In the genomic region with DNA sequence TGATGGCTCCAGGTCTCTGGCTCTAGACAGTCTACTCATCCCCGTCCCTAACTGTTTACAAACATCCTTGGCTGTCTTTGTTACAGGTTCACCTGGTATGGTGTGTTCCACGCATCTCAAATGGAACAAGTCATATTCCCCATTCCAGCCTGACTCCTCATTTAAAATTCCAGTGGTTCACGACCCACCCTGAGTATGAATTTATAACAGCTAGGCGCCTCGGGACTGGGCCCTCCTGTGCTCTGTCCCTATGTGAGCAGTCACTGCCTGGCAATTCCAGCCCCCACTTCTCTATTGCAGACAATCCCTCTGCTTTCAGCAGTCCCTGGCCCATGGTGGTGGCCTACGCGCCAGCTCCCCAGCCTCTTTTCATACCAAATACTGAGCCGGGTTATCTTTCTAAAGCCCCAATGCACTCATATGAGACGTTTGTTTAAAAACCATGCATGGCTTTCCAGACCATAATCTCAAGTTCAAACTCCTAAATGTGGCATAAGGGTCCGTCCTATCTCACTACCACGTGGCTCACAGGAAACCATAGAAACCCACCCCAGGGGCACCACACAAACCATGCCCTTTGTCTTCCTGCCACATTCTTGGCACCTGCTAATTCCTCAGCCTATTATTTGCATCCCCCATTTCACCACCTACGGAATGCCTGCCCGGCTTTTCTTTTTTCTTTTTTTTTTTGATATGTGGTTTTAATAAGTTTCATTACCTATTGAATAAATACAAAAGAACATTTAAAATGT, we compare ENCODE assay signal across 9 cellular contexts. TPM values are rescaled to one million over a fixed set of nuclear protein-coding genes. Genes with fewer than 3 reads are reported as not detected.
DNase-seq lines count a peak whose midpoint lies in the region; ATAC-seq and TF ChIP-seq lines count a peak whose summit lies in the region.
"Had no signal": no experiment of that assay in that cellular context is flagged by ENCODE, and none has a peak within 500 bp of the region (broad histone marks: within the 10 kb centered on the region; RNA-seq: fewer than 3 reads in every experiment).

No MANE protein-coding gene starts in this region.

- no peaks in the 10 kb centered on the region for H3K27me3 ChIP-seq in AG04450 (ENCODE audit: control insufficient read depth, insufficient read depth, low read length)
- peaks cover 62% of the 10 kb centered on the region for H3K27me3 ChIP-seq in HUES64 (ENCODE audit: insufficient read depth, low read length)
- H3K27me3 ChIP-seq in mucosa of rectum (ENCODE audit: control insufficient read depth in 2 of 2, insufficient read depth in 2 of 2, low read length in 2 of 2) = no peaks in the 10 kb centered on the region
- H3K27me3 ChIP-seq in BE2C = no peaks in the 10 kb centered on the region

- ATAC-seq in HG02678 (IDR thresholded peaks at IDR 0.05; ENCODE audit: unreplicated experiment) = no peak
- no peak for ATAC-seq in HG02759 (IDR thresholded peaks at IDR 0.05; ENCODE audit: unreplicated experiment)
- no peak for ATAC-seq in GM18511 (IDR thresholded peaks at IDR 0.05; ENCODE audit: unreplicated experiment)

- peak overlapping the region; percentile 99 for H3K27ac ChIP-seq in AG04450 (ENCODE audit: low read depth, low read length)
- peak overlapping the region; percentile 90; the same call in 1 of the 2 replicates for H3K27ac ChIP-seq in HUES64 (ENCODE audit: low read depth, low read length)
- peak overlapping the region; percentile 97 to 98 for H3K27ac ChIP-seq in mucosa of rectum (ENCODE audit: low read depth in 2 of 2, low read length in 2 of 2)

- H3K4me3 ChIP-seq in AG04450 (ENCODE audit: low read depth, low read length) = peak overlapping the region; percentile 87
- H3K4me3 ChIP-seq in HUES64 (ENCODE audit: low read length) = peak overlapping the region; percentile 74
- peak overlapping the region; percentile 86 to 89 for H3K4me3 ChIP-seq in cardiac fibroblast (replicated peaks in 1 of 2; ENCODE audit: low read depth in 2 of 2, low read length in 2 of 2)
- peak overlapping the region; percentile 78 to 84 for H3K4me3 ChIP-seq in mucosa of rectum (ENCODE audit: low read length in 2 of 2)
- H3K4me3 ChIP-seq in BE2C (ENCODE audit: low read depth, low read length) = no peak overlapping the region

- H3K9me3 ChIP-seq in AG04450 (ENCODE audit: control insufficient read depth, insufficient read depth, low read length) = no peaks in the 10 kb centered on the region; the same call in 1 of the 2 replicates
- H3K9me3 ChIP-seq in HUES64 (ENCODE audit: insufficient read depth, low read depth, low read length) = no peaks in the 10 kb centered on the region
- no peaks in the 10 kb centered on the region for H3K9me3 ChIP-seq in mucosa of rectum (ENCODE audit: control insufficient read depth in 2 of 2, low read length in 2 of 2)
- H3K9me3 ChIP-seq in BE2C = no peaks in the 10 kb centered on the region

- CTCF ChIA-PET in AG04450 (lab: Charles Lee) = no interaction called here

- WGBS in HUES64 = 77% methylated on average over 11 of the region's 13 CpGs

- H3K4me1 ChIP-seq in HUES64 (ENCODE audit: insufficient read depth, low read length) (peaks cover 14% of the 10 kb centered on the region; the same call in 1 of the 2 replicates), mucosa of rectum (ENCODE audit: control insufficient read depth in 2 of 2, insufficient read depth in 2 of 2, low read length in 2 of 2) (peaks cover 9% of the 10 kb centered on the region in 2 donors), BE2C (no peaks in the 10 kb centered on the region)

- POLR2A ChIA-PET in AG04450 (lab: Yijun Ruan, JAX) = no interaction called here

- H3K36me3 ChIP-seq in HUES64 (ENCODE audit: insufficient read depth, low read length) (no peaks in the 10 kb centered on the region), mucosa of rectum (ENCODE audit: control insufficient read depth in 2 of 2, insufficient read depth in 2 of 2, low read length in 2 of 2) (no peaks in the 10 kb centered on the region), BE2C (no peaks in the 10 kb centered on the region)

- DNase-seq in AG04450 (ENCODE audit: low read depth, low spot score) = no peak
- DNase-seq in cardiac fibroblast (ENCODE audit: low read depth in 2 of 2) = no peak
- DNase-seq in BE2C = no peak
- DNase-seq: stimulated activated CD4-positive, alpha-beta T cell treated with anti-CD3 and anti-CD28 coated beads, Interleukin-2, amount 100 ng/mL, for 24 hours had no signal

- TF ChIP-seq CTCF in AG04450 (IDR thresholded peaks at IDR 0.05; ENCODE audit: low read depth, low read length) (no peak), cardiac fibroblast (IDR thresholded peaks at IDR 0.05; ENCODE audit: low read depth, low read length) (no peak), BE2C (IDR thresholded peaks at IDR 0.05; ENCODE audit: low read depth, low read length) (no peak)

- H3K9ac ChIP-seq in HUES64 (ENCODE audit: low read depth, low read length) (peak overlapping the region; percentile 63), mucosa of rectum (ENCODE audit: low read depth in 1 of 2, low read length in 2 of 2) (peak overlapping the region; percentile 81 to 88)

RNA-seq across cellular contexts. Expression of gene SERPINB8, which starts 1.6 kb away (rescaled TPM):
- 14.7 and 17.9 TPM in 2 replicates for polyA plus RNA-seq in AG04450 (2011; rRNA removed)
- polyA minus RNA-seq in AG04450 (2011; rRNA and poly(A)+ RNA removed) = 6.0 and 8.5 TPM in 2 replicates
- polyA plus RNA-seq in HUES64 (2013, experiment 1 of 2) = 1.5 TPM
- polyA plus RNA-seq in HUES64 (2013, experiment 2 of 2) = 1.1 TPM
- 1.1 TPM for polyA plus RNA-seq in BE2C (2012; ENCODE audit: insufficient read depth, insufficient read length, low read depth)

RNA-seq across cellular contexts. Expression of gene HMSD, which starts 22.4 kb away (rescaled TPM):
- 0.63 and 1.2 TPM in 2 replicates for polyA plus RNA-seq in AG04450 (2011; rRNA removed)
- polyA minus RNA-seq in AG04450 (2011; rRNA and poly(A)+ RNA removed) = 1.00 and 3.3 TPM in 2 replicates
- polyA plus RNA-seq in HUES64 (2013, experiment 1 of 2) = 0.90 TPM
- polyA plus RNA-seq in HUES64 (2013, experiment 2 of 2) = 1.5 TPM
- polyA plus RNA-seq in BE2C (2012; ENCODE audit: insufficient read depth, insufficient read length, low read depth) = not detected
